Comparison of ENCODE assay signal across 9 cellular contexts in genomic region chr19:46841458-46842083, GRCh38. TPM values are rescaled to one million over a fixed set of nuclear protein-coding genes. Genes with fewer than 3 reads are reported as not detected.
A peak's percentile ranks its signal among the peaks of the same experiment; 100 is the strongest.
DNase-seq lines count a peak whose midpoint lies in the region; ATAC-seq and TF ChIP-seq lines count a peak whose summit lies in the region.
"Had no signal": no experiment of that assay in that cellular context is flagged by ENCODE, and none has a peak within 500 bp of the region (broad histone marks: within the 10 kb centered on the region; RNA-seq: fewer than 3 reads in every experiment).

No MANE protein-coding gene starts in this region.

- H3K4me1 ChIP-seq in RWPE2 (ENCODE audit: insufficient read depth, poor library complexity, severe bottlenecking) (peaks cover 16% of the 10 kb centered on the region), psoas muscle (no peaks in the 10 kb centered on the region)

- peak; percentile 58 for DNase-seq in Daoy (ENCODE audit: low read depth)
- DNase-seq in RWPE2 (ENCODE audit: low spot score) = peak; percentile 79
- peak; percentile 38 for DNase-seq in fibroblast of peridontal ligament (ENCODE audit: extremely low read depth)
- DNase-seq in psoas muscle = peak; percentile 13 to 38
- DNase-seq in activated CD4-positive, alpha-beta T cell treated with anti-CD3 and anti-CD28 coated beads for 48 hours = no peak
- DNase-seq in CD14-positive monocyte (ENCODE audit: low spot score) = no peak
- DNase-seq in NCI-H524 (lab: John Stamatoyannopoulos, UW) = no peak
- DNase-seq in activated effector memory CD4-positive, alpha-beta T cell treated with Interleukin-2 at 50 U/mL for 16 hours = no peak
- DNase-seq: DMS79 treated with DMSO at 0.1 percent for 48 hours had no signal

- H3K36me3 Mint-ChIP-seq in CD14-positive monocyte = peaks cover 52 to 77% of the 10 kb centered on the region in 2 donors

- no peaks in the 10 kb centered on the region for H3K27me3 ChIP-seq in RWPE2 (ENCODE audit: insufficient read depth, poor library complexity, severe bottlenecking)
- no peaks in the 10 kb centered on the region for H3K27me3 ChIP-seq in psoas muscle (ENCODE audit: insufficient read depth in 3 of 3, low read length in 2 of 3)

- no peaks in the 10 kb centered on the region for H3K9me3 ChIP-seq in RWPE2 (ENCODE audit: severe bottlenecking)
- H3K9me3 ChIP-seq in psoas muscle = no peaks in the 10 kb centered on the region

- H3K27ac Mint-ChIP-seq in CD14-positive monocyte = peak overlapping the region in 1 of 7 donors; percentile 32

- H3K27ac ChIP-seq in RWPE2 (ENCODE audit: poor library complexity, severe bottlenecking) (peak overlapping the region; percentile 58), psoas muscle (no peak overlapping the region)

- no peak overlapping the region for H3K4me3 ChIP-seq in RWPE2 (ENCODE audit: severe bottlenecking)
- H3K4me3 ChIP-seq in psoas muscle = no peak overlapping the region

- H3K36me3 ChIP-seq in RWPE2 (ENCODE audit: low read depth) (peaks cover 72% of the 10 kb centered on the region), psoas muscle (ENCODE audit: insufficient read depth in 1 of 2, low read depth in 1 of 2) (peaks cover 2 to 85% of the 10 kb centered on the region in 2 donors)

- intact Hi-C loops in psoas muscle (cut with DNase I) (loop anchor here (2.0 kb wide), 1 partner anchor 85 kb away; no protein-coding TSS in a partner anchor), CD14-positive monocyte (cut with micrococcal nuclease) (loop anchor here in 1 of 2 donors (5.0 kb wide), 2 partner anchors 64 to 84 kb away; no protein-coding TSS in a partner anchor)

- ATAC-seq in RWPE2 (ENCODE audit: low read depth) = peak; percentile 73
- peak in 3 of 4 donors; percentile 9 to 58 (median 50) for ATAC-seq in psoas muscle

- TF ChIP-seq CTCF in RWPE2 (IDR thresholded peaks at IDR 0.05; ENCODE audit: poor library complexity, severe bottlenecking) = no peak
- no peak for TF ChIP-seq CTCF in psoas muscle (IDR thresholded peaks at IDR 0.05)
- no peak for TF ChIP-seq CTCF in CD14-positive monocyte (IDR thresholded peaks at IDR 0.05)

- 70 to 77% (median 75%) methylated on average over 12 of the region's 12 CpGs for WGBS in psoas muscle, 3 donors

- no peak overlapping the region for H3K4me3 Mint-ChIP-seq in CD14-positive monocyte

- peaks cover 15% of the 10 kb centered on the region for H3K4me1 Mint-ChIP-seq in CD14-positive monocyte

- no peaks in the 10 kb centered on the region for H3K27me3 Mint-ChIP-seq in CD14-positive monocyte (ENCODE audit: low read depth in 3 of 3)

- peaks cover 0 to 1% (median 0%) of the 10 kb centered on the region in 7 donors for H3K9me3 Mint-ChIP-seq in CD14-positive monocyte

RNA-seq across cellular contexts. Expression of gene AP2S1, which starts 9.1 kb away (rescaled TPM):
- 280 and 304 TPM in 2 replicates for total RNA-seq in Daoy (2014; rRNA removed; shearing (Covaris generic))
- total RNA-seq in psoas muscle = 10 to 100 TPM; 72.5 to 87.4 (median 85.9) TPM
- 100 to 1,000 TPM in 1 of 3 donors, 10 to 100 TPM in 2; 63.0 to 121 (median 97.2) TPM for polyA plus RNA-seq in psoas muscle
- 100 to 1,000 TPM; 170 to 194 TPM for polyA plus RNA-seq in CD14-positive monocyte

RNA-seq across cellular contexts. Expression of gene ARHGAP35, which starts 19.2 kb away (rescaled TPM):
- 17.9 and 20.3 TPM in 2 replicates for total RNA-seq in Daoy (2014; rRNA removed; shearing (Covaris generic))
- 10 to 100 TPM; 26.0 to 44.9 (median 32.2) TPM for total RNA-seq in psoas muscle
- polyA plus RNA-seq in psoas muscle = 10 to 100 TPM in 2 of 3 donors, 1 to 10 TPM in 1; 10.0 to 50.6 (median 15.5) TPM
- 1 to 10 TPM; 1.5 to 2.0 TPM for polyA plus RNA-seq in CD14-positive monocyte

RNA-seq across cellular contexts. Expression of gene SLC1A5, which starts 53.2 kb away (rescaled TPM):
- 117 and 141 TPM in 2 replicates for total RNA-seq in Daoy (2014; rRNA removed; shearing (Covaris generic))
- total RNA-seq in psoas muscle = 10 to 100 TPM in 1 of 4 donors, 1 to 10 TPM in 3; 5.4 to 12.6 (median 8.2) TPM
- polyA plus RNA-seq in psoas muscle = 10 to 100 TPM in 1 of 3 donors, 1 to 10 TPM in 2; 3.2 to 10.3 (median 3.4) TPM
- 10 to 100 TPM; 57.3 to 64.9 TPM for polyA plus RNA-seq in CD14-positive monocyte

Comparison
In these comparisons a context has a peak if more than half of its experiments do, and no peak if none do; other contexts are left out.
1. DNase-seq: peak in Daoy (single experiment), RWPE2 (single experiment), fibroblast of peridontal ligament (single experiment) and psoas muscle (2 of 2); none in activated CD4-positive, alpha-beta T cell treated with anti-CD3 and anti-CD28 coated beads for 48 hours (single experiment), CD14-positive monocyte (single experiment), NCI-H524 (0 of 2) and activated effector memory CD4-positive, alpha-beta T cell treated with Interleukin-2 at 50 U/mL for 16 hours (single experiment).